In genomic region chr6:150293019-150293418, GRCh38 we compare ENCODE assay signal across 19 cellular contexts.
DNase-seq lines count a peak whose midpoint lies in the region; ATAC-seq and TF ChIP-seq lines count a peak whose summit lies in the region.
"Had no signal": no experiment of that assay in that cellular context is flagged by ENCODE, and none has a peak within 500 bp of the region (broad histone marks: within the 10 kb centered on the region; RNA-seq: fewer than 3 reads in every experiment).

No MANE protein-coding gene starts in this region.

- H3K4me1 ChIP-seq in ACC112 (ENCODE audit: control insufficient read depth, insufficient read depth, low read length, unreplicated experiment), result peaks cover 17% of the 10 kb centered on the region
- peaks cover 15% of the 10 kb centered on the region; the same call in 1 of the 2 replicates for H3K4me1 ChIP-seq in PC-9 (replicated peaks; ENCODE audit: insufficient read depth)
- H3K4me1 ChIP-seq in mesenchymal stem cell (ENCODE audit: control insufficient read depth, insufficient read depth, low read depth, low read length), result peaks cover 7% of the 10 kb centered on the region

- H3K18ac ChIP-seq in mesenchymal stem cell (ENCODE audit: low read depth in 1 of 2, low read length in 2 of 2), result no peak overlapping the region

- H3F3A ChIP-seq in PC-9 (ENCODE audit: insufficient read depth, low read depth), result peaks cover 4% of the 10 kb centered on the region; the same call in 1 of the 2 replicates

- H3K4me2 ChIP-seq in PC-9, result peak overlapping the region; percentile 39; the same call in 1 of the 2 replicates
- H3K4me2 ChIP-seq in mesenchymal stem cell (ENCODE audit: low read length, poor library complexity, severe bottlenecking), result no peak overlapping the region
- H3K4me2 ChIP-seq: BLaER1, KMS-11 had no signal

- CTCF ChIA-PET in PC-9 (lab: Charles Lee), result no interaction called here

- no peak overlapping the region for H2BK15ac ChIP-seq in mesenchymal stem cell (ENCODE audit: low read depth, poor library complexity, severe bottlenecking)

- peaks cover 6% of the 10 kb centered on the region for H3K9me3 Mint-ChIP-seq in chondrocyte (ENCODE audit: low read depth)

- peaks cover 5% of the 10 kb centered on the region for H3K27me3 Mint-ChIP-seq in chondrocyte (ENCODE audit: low read depth)

- H4K8ac ChIP-seq in mesenchymal stem cell (ENCODE audit: low read length), result no peak overlapping the region

- POLR2A ChIA-PET in PC-9 (lab: Charles Lee; ENCODE audit: unreplicated experiment), result no interaction called here

- H3K27me3 ChIP-seq in ACC112 (ENCODE audit: insufficient read depth, low read length) (no peaks in the 10 kb centered on the region), PC-9 (ENCODE audit: insufficient read depth, low read depth) (no peaks in the 10 kb centered on the region), mesenchymal stem cell (ENCODE audit: control insufficient read depth in 1 of 2, insufficient read depth in 1 of 2, low read length in 2 of 2) (peaks cover 0 to 24% of the 10 kb centered on the region in 2 experiments)
- H3K27me3 ChIP-seq: BLaER1 had no signal

- no peaks in the 10 kb centered on the region for H4K20me1 ChIP-seq in PC-9 (ENCODE audit: insufficient read depth)
- H4K20me1 ChIP-seq: BLaER1 had no signal

- no peak for ATAC-seq in GM18867 (IDR thresholded peaks at IDR 0.05; ENCODE audit: unreplicated experiment)
- no peak for ATAC-seq in HG03196 (IDR thresholded peaks at IDR 0.05; ENCODE audit: unreplicated experiment)

- H3K9me2 ChIP-seq in PC-9 (ENCODE audit: insufficient read depth), result no peaks in the 10 kb centered on the region

- H4K91ac ChIP-seq in mesenchymal stem cell (ENCODE audit: low read length), result no peak overlapping the region

- H3K27ac Mint-ChIP-seq in chondrocyte (ENCODE audit: unreplicated experiment), result peak overlapping the region; percentile 77
- H3K27ac Mint-ChIP-seq: CD4-positive, CD25-positive, alpha-beta regulatory T cell had no signal

- BruUV-seq in PC-9 (replicated peaks; lab: Mats Ljungman, UMichigan), result no TSS peak

- no peaks in the 10 kb centered on the region for H3K79me1 ChIP-seq in mesenchymal stem cell (replicated peaks; ENCODE audit: low read length, poor library complexity, severe bottlenecking)

- peak overlapping the region in 1 of 2 experiments; percentile 26 for H2BK12ac ChIP-seq in mesenchymal stem cell (ENCODE audit: low read length in 2 of 2)

- H3K23ac ChIP-seq in mesenchymal stem cell (ENCODE audit: low read length in 2 of 2), result no peak overlapping the region

- peaks cover 29% of the 10 kb centered on the region for H3K4me1 Mint-ChIP-seq in chondrocyte (ENCODE audit: low read depth)
- H3K4me1 Mint-ChIP-seq: CD4-positive, CD25-positive, alpha-beta regulatory T cell had no signal

- peaks cover 3% of the 10 kb centered on the region for H3K36me3 Mint-ChIP-seq in chondrocyte (ENCODE audit: low read depth)
- H3K36me3 Mint-ChIP-seq: CD4-positive, CD25-positive, alpha-beta regulatory T cell had no signal

- TF ChIP-seq CTCF in PC-9 (conservative IDR thresholded peaks at IDR 0.05), result no peak
- TF ChIP-seq CTCF in chondrocyte (IDR thresholded peaks at IDR 0.05), result no peak

- H3K14ac ChIP-seq in mesenchymal stem cell (ENCODE audit: low read length in 2 of 2), result no peak overlapping the region

- no peak overlapping the region for H3K4ac ChIP-seq in mesenchymal stem cell (ENCODE audit: low read depth in 1 of 2, low read length in 2 of 2)

- H2BK5ac ChIP-seq in mesenchymal stem cell (ENCODE audit: low read depth, low read length, poor library complexity, severe bottlenecking), result no peak overlapping the region

- H3K4me3 ChIP-seq in ACC112 (ENCODE audit: low read depth, low read length) (no peak overlapping the region), PC-9 (no peak overlapping the region), mesenchymal stem cell (ENCODE audit: insufficient read depth in 1 of 2, low read depth in 1 of 2, low read length in 2 of 2) (no peak overlapping the region)
- H3K4me3 ChIP-seq: BLaER1 had no signal

- H3K4me3 Mint-ChIP-seq in chondrocyte (ENCODE audit: unreplicated experiment), result no peak overlapping the region
- H3K4me3 Mint-ChIP-seq: CD4-positive, CD25-positive, alpha-beta regulatory T cell had no signal

- H2AK5ac ChIP-seq in mesenchymal stem cell (ENCODE audit: low read length, severe bottlenecking), result no peak overlapping the region

- DNase-seq in PC-9 (no peak), chondrocyte (ENCODE audit: low spot score) (no peak), mesenchymal stem cell (no peak), GF-D8 (lab: John Stamatoyannopoulos, UW) (no peak), AG08396 (ENCODE audit: low spot score) (no peak)
- DNase-seq: 8988T; CD4-positive, CD25-positive, alpha-beta regulatory T cell; NCI-H1048; NCI-H1417; NCI-H1694; NCI-H2029 treated with DMSO at 0.1 percent for 48 hours; NCI-H526 treated with DMSO at 0.1 percent for 48 hours; RPMI8226; SHP77 had no signal

- H3K27ac ChIP-seq in ACC112 (ENCODE audit: low read depth, low read length) (peak overlapping the region; percentile 59), PC-9 (peak overlapping the region; percentile 67), mesenchymal stem cell (ENCODE audit: low read length, poor library complexity, severe bottlenecking) (no peak overlapping the region)
- H3K27ac ChIP-seq: BLaER1, KMS-11 had no signal

- H3K36me3 ChIP-seq in ACC112 (ENCODE audit: insufficient read depth, low read length), result no peaks in the 10 kb centered on the region
- no peaks in the 10 kb centered on the region for H3K36me3 ChIP-seq in PC-9 (ENCODE audit: low read depth)
- no peaks in the 10 kb centered on the region for H3K36me3 ChIP-seq in mesenchymal stem cell (ENCODE audit: control insufficient read depth in 1 of 2, insufficient read depth in 2 of 2, low read depth in 1 of 2, low read length in 2 of 2)

- H3K9ac ChIP-seq in mesenchymal stem cell (ENCODE audit: low read length), result peak overlapping the region; percentile 63
- H3K9ac ChIP-seq: BLaER1, KMS-11 had no signal

- peak overlapping the region; percentile 48 for H2AFZ ChIP-seq in ACC112 (ENCODE audit: low read length, unreplicated experiment)
- no peak overlapping the region for H2AFZ ChIP-seq in PC-9
- no peak overlapping the region for H2AFZ ChIP-seq in mesenchymal stem cell (ENCODE audit: low read depth, low read length)

- intact Hi-C loops in PC-9 (cut with micrococcal nuclease; ENCODE audit: unreplicated experiment), result no loop called here

- H3K9me3 ChIP-seq in PC-9 (ENCODE audit: insufficient read depth, low read depth) (peaks cover 15% of the 10 kb centered on the region; the same call in 1 of the 2 replicates), mesenchymal stem cell (ENCODE audit: control insufficient read depth, low read length) (peaks cover 8% of the 10 kb centered on the region)

- WGBS in mesenchymal stem cell, result no CpG with 5 or more reads among the region's 1 CpG

- no peak overlapping the region for H2BK120ac ChIP-seq in mesenchymal stem cell (ENCODE audit: low read depth, low read length)

- H3K79me2 ChIP-seq in ACC112 (ENCODE audit: control insufficient read depth, insufficient read depth, low read length, unreplicated experiment) (no peaks in the 10 kb centered on the region), PC-9 (ENCODE audit: low read depth) (no peaks in the 10 kb centered on the region)
